Comparison of ENCODE assay signal across 8 cellular contexts in the genomic region with DNA sequence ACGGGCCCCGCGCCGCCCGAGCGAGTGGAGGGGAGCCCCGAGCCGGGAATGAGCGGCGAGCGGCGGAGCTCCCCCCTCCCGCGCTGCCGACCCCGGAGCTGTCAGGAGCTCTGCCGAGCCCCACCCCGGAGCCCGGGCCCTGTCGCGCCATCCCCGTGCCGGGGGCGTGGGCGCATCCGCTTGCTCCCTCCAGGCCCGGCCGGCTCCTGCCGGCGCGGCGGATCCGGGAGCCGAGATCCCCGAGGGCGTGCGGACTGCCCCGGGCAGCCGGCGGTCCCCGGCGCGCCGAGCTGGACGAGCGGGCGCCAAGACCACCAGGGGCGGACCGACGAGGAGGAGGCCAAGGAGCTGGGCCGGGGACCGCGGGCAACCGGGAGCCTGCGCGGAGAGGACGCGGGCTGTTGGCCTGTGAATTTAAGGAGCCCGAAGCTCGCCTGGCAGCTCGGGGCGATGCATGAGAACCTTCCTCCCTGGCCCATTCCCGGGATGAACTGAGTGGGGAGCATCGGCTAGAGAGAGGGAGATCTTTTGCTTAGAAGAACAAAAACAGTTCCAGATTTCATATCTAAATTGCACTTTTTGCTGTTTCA. TPM values are rescaled to one million over a fixed set of nuclear protein-coding genes. Genes with fewer than 3 reads are reported as not detected.
DNase-seq lines count a peak whose midpoint lies in the region; ATAC-seq and TF ChIP-seq lines count a peak whose summit lies in the region.

No MANE protein-coding gene starts in this region.

- no peaks in the 10 kb centered on the region for H4K20me1 ChIP-seq in SK-N-SH (ENCODE audit: insufficient read depth)

- no peak for ATAC-seq in SK-N-SH treated with all-trans-retinoic acid at 6 μM for 48 hours
- peak; percentile 14 for ATAC-seq in HG02798 (IDR thresholded peaks at IDR 0.05; ENCODE audit: poor library complexity, unreplicated experiment)
- ATAC-seq in activated CD8-positive, alpha-beta T cell treated with anti-CD3 and anti-CD28 coated beads, Interleukin-2, amount 10 ng/mL, durations not matched to agents 7 days and 5 days = peak; percentile 61
- peak in 7 of 8 donors; percentile 19 to 53 (median 31) for ATAC-seq in heart right ventricle
- peak; percentile 51 for ATAC-seq in sciatic nerve
- ATAC-seq in HG03342 (IDR thresholded peaks at IDR 0.05; ENCODE audit: unreplicated experiment) = no peak

- intact Hi-C loops in heart right ventricle (cut with DNase I) = loop anchor here in 4 of 10 donors (5.0 to 10.0 kb wide), 5 partner anchors 204 to 1034 kb away; a partner anchor contains a TSS
- intact Hi-C loops in sciatic nerve (cut with DNase I) = no loop called here

- H3K9me2 ChIP-seq in SK-N-SH = no peaks in the 10 kb centered on the region

- H3K27me3 Mint-ChIP-seq in activated CD8-positive, alpha-beta T cell treated with anti-CD3 and anti-CD28 coated beads, Interleukin-2, amount 10 ng/mL, durations not matched to agents 7 days and 5 days (ENCODE audit: low read depth) = peaks cover 73% of the 10 kb centered on the region

- H3K27me3 ChIP-seq in SK-N-SH (ENCODE audit: insufficient read depth) (no peaks in the 10 kb centered on the region), heart right ventricle (peaks cover 0 to 99% (median 87%) of the 10 kb centered on the region in 7 donors)

- peak overlapping the region; percentile 40 for H3K4me3 Mint-ChIP-seq in activated CD8-positive, alpha-beta T cell treated with anti-CD3 and anti-CD28 coated beads, Interleukin-2, amount 10 ng/mL, durations not matched to agents 7 days and 5 days

- no peak for TF ChIP-seq RAD21 in SK-N-SH (IDR thresholded peaks at IDR 0.05; ENCODE audit: low read length)

- 33% methylated on average over 16 of the region's 64 CpGs for WGBS in SK-N-SH (ENCODE audit: low lambda C conversion rate)
- WGBS in heart right ventricle, 2 donors = 0 to 1% methylated on average over 57 to 63 of the region's 64 CpGs

- H3K4me1 ChIP-seq in SK-N-SH (ENCODE audit: control insufficient read depth in 1 of 2, insufficient read depth in 2 of 2, low read depth in 1 of 2, low read length in 1 of 2) (peaks cover 16 to 29% of the 10 kb centered on the region in 2 experiments; a peak in 3 of 4 replicates), heart right ventricle (peaks cover 3 to 43% (median 24%) of the 10 kb centered on the region in 9 donors)

- H3K4me1 Mint-ChIP-seq in activated CD8-positive, alpha-beta T cell treated with anti-CD3 and anti-CD28 coated beads, Interleukin-2, amount 10 ng/mL, durations not matched to agents 7 days and 5 days (ENCODE audit: low read depth) = peaks cover 20% of the 10 kb centered on the region

- CTCF ChIA-PET in SK-N-SH (lab: Yijun Ruan, JAX) = interaction anchor here (1.0 to 2.0 kb wide), 11 partner anchors 10 to 1346 kb away, joined by 3 to 11 read pairs (median 3); no protein-coding TSS in a partner anchor
- CTCF ChIA-PET in activated CD8-positive, alpha-beta T cell treated with anti-CD3 and anti-CD28 coated beads, Interleukin-2, amount 10 ng/mL, durations not matched to agents 7 days and 5 days (lab: Charles Lee) = interaction anchor here (1.0 kb wide), 1 partner anchor 30 kb away, joined by 3 read pairs; no protein-coding TSS in a partner anchor

- DNase-seq in SK-N-SH = peak; percentile 79
- DNase-seq in activated CD8-positive, alpha-beta T cell treated with anti-CD3 and anti-CD28 coated beads, Interleukin-2, amount 10 ng/mL, durations not matched to agents 7 days and 5 days = no peak
- DNase-seq in heart right ventricle = peak; percentile 13 to 27
- DNase-seq in sciatic nerve (ENCODE audit: low spot score) = peak; percentile 68
- no peak for DNase-seq in stimulated activated naive CD4-positive, alpha-beta T cell treated with Interleukin-2 at 50 U/mL for 16 hours (lab: John Stamatoyannopoulos, UW)

- no peak overlapping the region for H2AFZ ChIP-seq in SK-N-SH (ENCODE audit: low read depth)

- H3K9me3 ChIP-seq in SK-N-SH = no peaks in the 10 kb centered on the region
- no peaks in the 10 kb centered on the region for H3K9me3 ChIP-seq in heart right ventricle

- H3K9ac ChIP-seq in SK-N-SH = peak overlapping the region; percentile 74

- H3K79me2 ChIP-seq in SK-N-SH (ENCODE audit: insufficient read depth) = peaks cover 15% of the 10 kb centered on the region

- H3K27ac ChIP-seq in SK-N-SH (ENCODE audit: low read depth in 2 of 2, low read length in 1 of 2) = peak overlapping the region in 1 of 2 experiments; percentile 98; a peak in 2 of 4 replicates
- peak overlapping the region in 6 of 10 donors; percentile 52 to 66 (median 56) for H3K27ac ChIP-seq in heart right ventricle

- no peak for TF ChIP-seq EP300 in SK-N-SH (IDR thresholded peaks at IDR 0.05; ENCODE audit: borderline replicate concordance in 1 of 2, low read depth in 1 of 2, low read length in 1 of 2)

- no peaks in the 10 kb centered on the region for H3K36me3 ChIP-seq in SK-N-SH (replicated peaks in 1 of 2; ENCODE audit: control insufficient read depth in 1 of 2, insufficient read depth in 2 of 2, low read length in 1 of 2)
- H3K36me3 ChIP-seq in heart right ventricle = no peaks in the 10 kb centered on the region

- H3K27ac Mint-ChIP-seq in activated CD8-positive, alpha-beta T cell treated with anti-CD3 and anti-CD28 coated beads, Interleukin-2, amount 10 ng/mL, durations not matched to agents 7 days and 5 days = no peak overlapping the region

- no peaks in the 10 kb centered on the region for H3K9me3 Mint-ChIP-seq in activated CD8-positive, alpha-beta T cell treated with anti-CD3 and anti-CD28 coated beads, Interleukin-2, amount 10 ng/mL, durations not matched to agents 7 days and 5 days (ENCODE audit: insufficient read depth)

- H3K4me3 ChIP-seq in SK-N-SH (ENCODE audit: low read depth in 2 of 2, low read length in 1 of 2) (peak overlapping the region; percentile 51 to 57; a peak in 3 of 4 replicates), heart right ventricle (peak overlapping the region in 9 of 10 donors; percentile 44 to 62 (median 57))

- peaks cover 56% of the 10 kb centered on the region for H3F3A ChIP-seq in SK-N-SH (replicated peaks; ENCODE audit: insufficient read depth)

- H3K4me2 ChIP-seq in SK-N-SH = peak overlapping the region; percentile 61; the same call in 1 of the 2 replicates

- no peaks in the 10 kb centered on the region for H3K36me3 Mint-ChIP-seq in activated CD8-positive, alpha-beta T cell treated with anti-CD3 and anti-CD28 coated beads, Interleukin-2, amount 10 ng/mL, durations not matched to agents 7 days and 5 days (ENCODE audit: low read depth)

- TF ChIP-seq CTCF in SK-N-SH (IDR thresholded peaks at IDR 0.05) (no peak), heart right ventricle (IDR thresholded peaks at IDR 0.05) (no peak)

- POLR2A ChIA-PET in SK-N-SH (lab: Yijun Ruan, JAX) = no interaction called here
- POLR2A ChIA-PET in activated CD8-positive, alpha-beta T cell treated with anti-CD3 and anti-CD28 coated beads, Interleukin-2, amount 10 ng/mL, durations not matched to agents 7 days and 5 days (lab: Charles Lee) = interaction anchor here (0.6 kb wide), 1 partner anchor 220 kb away, joined by 3 read pairs; no protein-coding TSS in a partner anchor

TF ChIP-seq in SK-N-SH, 30 proteins besides CTCF, POLR2A, EP300 and RAD21 (continues in another document):
- TF ChIP-seq TCF12 (IDR thresholded peaks at IDR 0.05) (no peak), TEAD4 (IDR thresholded peaks at IDR 0.05; ENCODE audit: borderline replicate concordance, insufficient read depth) (no peak), SMC3 (IDR thresholded peaks at IDR 0.05; ENCODE audit: low read depth, low read length) (no peak), CHD2 (IDR thresholded peaks at IDR 0.05; ENCODE audit: low read length, partially characterized antibody) (no peak), SIN3A (IDR thresholded peaks at IDR 0.05; ENCODE audit: borderline replicate concordance, low read depth, low read length) (no peak), RFX5 (IDR thresholded peaks at IDR 0.05; ENCODE audit: low read length) (no peak), YY1 (IDR thresholded peaks at IDR 0.05; ENCODE audit: low read depth) (no peak)
- TF ChIP-seq, protein P1, sequence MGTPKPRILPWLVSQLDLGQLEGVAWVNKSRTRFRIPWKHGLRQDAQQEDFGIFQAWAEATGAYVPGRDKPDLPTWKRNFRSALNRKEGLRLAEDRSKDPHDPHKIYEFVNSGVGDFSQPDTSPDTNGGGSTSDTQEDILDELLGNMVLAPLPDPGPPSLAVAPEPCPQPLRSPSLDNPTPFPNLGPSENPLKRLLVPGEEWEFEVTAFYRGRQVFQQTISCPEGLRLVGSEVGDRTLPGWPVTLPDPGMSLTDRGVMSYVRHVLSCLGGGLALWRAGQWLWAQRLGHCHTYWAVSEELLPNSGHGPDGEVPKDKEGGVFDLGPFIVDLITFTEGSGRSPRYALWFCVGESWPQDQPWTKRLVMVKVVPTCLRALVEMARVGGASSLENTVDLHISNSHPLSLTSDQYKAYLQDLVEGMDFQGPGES (IDR thresholded peaks at IDR 0.05; ENCODE audit: low read depth, low read length) = no peak

TF ChIP-seq in SK-N-SH treated with all-trans-retinoic acid at 6 μM for 48 hours, 23 proteins besides CTCF, POLR2A, EP300 and RAD21 (continues in another document):
- TF ChIP-seq, protein P2, sequence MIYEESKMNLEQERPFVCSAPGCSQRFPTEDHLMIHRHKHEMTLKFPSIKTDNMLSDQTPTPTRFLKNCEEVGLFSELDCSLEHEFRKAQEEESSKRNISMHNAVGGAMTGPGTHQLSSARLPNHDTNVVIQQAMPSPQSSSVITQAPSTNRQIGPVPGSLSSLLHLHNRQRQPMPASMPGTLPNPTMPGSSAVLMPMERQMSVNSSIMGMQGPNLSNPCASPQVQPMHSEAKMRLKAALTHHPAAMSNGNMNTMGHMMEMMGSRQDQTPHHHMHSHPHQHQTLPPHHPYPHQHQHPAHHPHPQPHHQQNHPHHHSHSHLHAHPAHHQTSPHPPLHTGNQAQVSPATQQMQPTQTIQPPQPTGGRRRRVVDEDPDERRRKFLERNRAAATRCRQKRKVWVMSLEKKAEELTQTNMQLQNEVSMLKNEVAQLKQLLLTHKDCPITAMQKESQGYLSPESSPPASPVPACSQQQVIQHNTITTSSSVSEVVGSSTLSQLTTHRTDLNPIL (CRISPR knock-in tag; IDR thresholded peaks at IDR 0.05; ENCODE audit: low read depth) = no peak
- no peak for TF ChIP-seq ZNF70 (CRISPR knock-in tag; IDR thresholded peaks at IDR 0.05)
- TF ChIP-seq ZNF565 (CRISPR knock-in tag; conservative IDR thresholded peaks at IDR 0.05; ENCODE audit: low read depth) = no peak
- no peak for TF ChIP-seq ZFP30 (CRISPR knock-in tag; IDR thresholded peaks at IDR 0.05)

RNA-seq across cellular contexts. Expression of a gene that starts 2.0 kb away (rescaled TPM):
- 29.0 and 29.1 TPM in 2 replicates for polyA plus RNA-seq in SK-N-SH (2012; rRNA removed)
- polyA plus RNA-seq in SK-N-SH (2012; cell fraction: cytosol; rRNA removed) = 25.7 and 33.9 TPM in 2 replicates
- 34.9 and 36.4 TPM in 2 replicates for polyA plus RNA-seq in SK-N-SH (2012; cell fraction: nucleus; rRNA removed)
- not detected for total RNA-seq in activated CD8-positive, alpha-beta T cell treated with anti-CD3 and anti-CD28 coated beads, Interleukin-2, amount 10 ng/mL, durations not matched to agents 7 days and 5 days
- total RNA-seq in heart right ventricle = 1 to 10 TPM in 5 of 10 donors, under 1 TPM in 3, not detected in 2; 0.21 to 9.4 (median 2.1) TPM
- polyA plus RNA-seq in heart right ventricle = under 1 TPM; 0.43 to 0.59 TPM
- 8.3 TPM for total RNA-seq in sciatic nerve

Comparison
In these comparisons a context has a peak if more than half of its experiments do, and no peak if none do; other contexts are left out.
1. DNase-seq: peak in SK-N-SH (single experiment), heart right ventricle (2 of 2) and sciatic nerve (single experiment); none in activated CD8-positive, alpha-beta T cell treated with anti-CD3 and anti-CD28 coated beads, Interleukin-2, amount 10 ng/mL, durations not matched to agents 7 days and 5 days (single experiment) and stimulated activated naive CD4-positive, alpha-beta T cell treated with Interleukin-2 at 50 U/mL for 16 hours (single experiment).
2. ATAC-seq: peak in HG02798 (single experiment), activated CD8-positive, alpha-beta T cell treated with anti-CD3 and anti-CD28 coated beads, Interleukin-2, amount 10 ng/mL, durations not matched to agents 7 days and 5 days (single experiment), heart right ventricle (7 of 8) and sciatic nerve (single experiment); none in SK-N-SH treated with all-trans-retinoic acid at 6 μM for 48 hours (single experiment) and HG03342 (single experiment).